ENCODE assay signal across 8 cellular contexts in genomic region chr1:117067528-117068370, GRCh38. TPM values are rescaled to one million over a fixed set of nuclear protein-coding genes. Genes with fewer than 3 reads are reported as not detected.
A peak's percentile ranks its signal among the peaks of the same experiment; 100 is the strongest.
DNase-seq lines count a peak whose midpoint lies in the region; ATAC-seq, FAIRE-seq and TF ChIP-seq lines count a peak whose summit lies in the region.

No MANE protein-coding gene starts in this region.

- no peak for DNase-seq in BJ (ENCODE audit: low read depth)
- peak; percentile 16 for DNase-seq in NCI-H82 treated with DMSO at 0.1 percent for 48 hours (lab: John Stamatoyannopoulos, UW; ENCODE audit: unreplicated experiment)
- DNase-seq in activated naive CD8-positive, alpha-beta T cell treated with anti-CD3 and anti-CD28 coated beads, Interleukin-2, amount 50 U/mL, for 24 hours: no peak
- DNase-seq in head of caudate nucleus: peak; percentile 40 to 86 (median 69)
- peak; percentile 21 to 80 for DNase-seq in trophoblast cell
- DNase-seq in GM12891 (ENCODE audit: insufficient read length, low spot score): no peak

- no peak for FAIRE-seq in GM12891 (lab: Jason Lieb, UNC)

- peak; percentile 76 for TF ChIP-seq CTCF in BJ (IDR thresholded peaks at IDR 0.05; ENCODE audit: insufficient read depth, low read depth, low read length)

- intact Hi-C loops in head of caudate nucleus (cut with DNase I): loop anchor here (2.0 to 10.0 kb wide), 3 partner anchors 61 to 687 kb away; no protein-coding TSS in a partner anchor

- H2AFZ ChIP-seq in trophoblast cell (ENCODE audit: insufficient read depth, low read length, poor library complexity): no peak overlapping the region

- H3K36me3 ChIP-seq in BJ (ENCODE audit: control insufficient read depth, insufficient read depth, low read length): no peaks in the 10 kb centered on the region; the same call in 1 of the 2 replicates
- peaks cover 0 to 3% of the 10 kb centered on the region in 2 experiments for H3K36me3 ChIP-seq in trophoblast cell (ENCODE audit: control insufficient read depth in 1 of 2, insufficient read depth in 2 of 2, low read length in 2 of 2)

- H3K27ac Mint-ChIP-seq in activated naive CD8-positive, alpha-beta T cell treated with anti-CD3 and anti-CD28 coated beads, Interleukin-2, amount 50 U/mL, for 24 hours: no peak overlapping the region

- no peaks in the 10 kb centered on the region for H3K9me3 Mint-ChIP-seq in activated naive CD8-positive, alpha-beta T cell treated with anti-CD3 and anti-CD28 coated beads, Interleukin-2, amount 50 U/mL, for 24 hours

- no peak overlapping the region for H3K4me2 ChIP-seq in trophoblast cell (ENCODE audit: low read length)

- H3K36me3 Mint-ChIP-seq in activated naive CD8-positive, alpha-beta T cell treated with anti-CD3 and anti-CD28 coated beads, Interleukin-2, amount 50 U/mL, for 24 hours (ENCODE audit: low read depth): peaks cover 68% of the 10 kb centered on the region

- ATAC-seq in GM18499 (IDR thresholded peaks at IDR 0.05; ENCODE audit: insufficient read depth, unreplicated experiment) (peak; percentile 40), HG03280 (IDR thresholded peaks at IDR 0.05; ENCODE audit: unreplicated experiment) (peak; percentile 73)
- ATAC-seq in activated naive CD8-positive, alpha-beta T cell treated with anti-CD3 and anti-CD28 coated beads, Interleukin-2, amount 50 U/mL, for 24 hours: peak; percentile 65

- H3K27me3 ChIP-seq in BJ (ENCODE audit: control insufficient read depth, insufficient read depth, low read length) (no peaks in the 10 kb centered on the region), trophoblast cell (ENCODE audit: insufficient read depth, low read length) (no peaks in the 10 kb centered on the region)

- H3K23ac ChIP-seq in trophoblast cell (ENCODE audit: low read length): no peak overlapping the region

- no peak overlapping the region for H3K14ac ChIP-seq in trophoblast cell (ENCODE audit: low read length)

- no peaks in the 10 kb centered on the region for H3K79me1 ChIP-seq in trophoblast cell (ENCODE audit: low read length)

- no peak overlapping the region for H3K18ac ChIP-seq in trophoblast cell (ENCODE audit: low read length)

- no peak overlapping the region for H2BK120ac ChIP-seq in trophoblast cell (ENCODE audit: insufficient read depth, low read length, poor library complexity)

- H3K4me3 ChIP-seq in BJ (ENCODE audit: low read depth, low read length) (no peak overlapping the region), trophoblast cell (ENCODE audit: low read depth, low read length) (no peak overlapping the region)

- no peak overlapping the region for H3K4ac ChIP-seq in trophoblast cell (ENCODE audit: low read depth, low read length)

- CTCF ChIA-PET in BJ (lab: Yijun Ruan, JAX): interaction anchor here (0.6 to 12.2 kb wide), 32 partner anchors 10 to 691 kb away, joined by 3 to 185 read pairs (median 5); partner anchors contain the start of gene TRIM45

- no peak overlapping the region for H4K12ac ChIP-seq in trophoblast cell (ENCODE audit: low read depth, low read length)

- H3K27ac ChIP-seq in trophoblast cell (ENCODE audit: low read depth, low read length): no peak overlapping the region

- no CpG with 5 or more reads among the region's 6 CpGs for WGBS in trophoblast cell (ENCODE audit: extremely low coverage, insufficient coverage, insufficient read length)

- H3K9me3 ChIP-seq in trophoblast cell (ENCODE audit: insufficient read depth, low read depth, low read length): peaks cover 1% of the 10 kb centered on the region

- no peak overlapping the region for H3K4me3 Mint-ChIP-seq in activated naive CD8-positive, alpha-beta T cell treated with anti-CD3 and anti-CD28 coated beads, Interleukin-2, amount 50 U/mL, for 24 hours

- no peaks in the 10 kb centered on the region for H3K4me1 ChIP-seq in trophoblast cell (ENCODE audit: control insufficient read depth in 1 of 2, insufficient read depth in 2 of 2, low read length in 2 of 2)

- H2BK5ac ChIP-seq in trophoblast cell (ENCODE audit: low read depth, low read length, poor library complexity): no peak overlapping the region

- H3K4me1 Mint-ChIP-seq in activated naive CD8-positive, alpha-beta T cell treated with anti-CD3 and anti-CD28 coated beads, Interleukin-2, amount 50 U/mL, for 24 hours: peaks cover 43% of the 10 kb centered on the region

- POLR2A ChIA-PET in BJ (lab: Charles Lee): no interaction called here

- H3K9ac ChIP-seq in trophoblast cell (ENCODE audit: low read length): no peak overlapping the region

- no peak for TF ChIP-seq POLR2A in GM12891 (IDR thresholded peaks at IDR 0.05; ENCODE audit: low read depth, low read length)

- H3K27me3 Mint-ChIP-seq in activated naive CD8-positive, alpha-beta T cell treated with anti-CD3 and anti-CD28 coated beads, Interleukin-2, amount 50 U/mL, for 24 hours: no peaks in the 10 kb centered on the region

- H2BK12ac ChIP-seq in trophoblast cell (ENCODE audit: low read length): no peak overlapping the region

- no peak overlapping the region for H4K8ac ChIP-seq in trophoblast cell (ENCODE audit: low read depth, low read length)

- no peak overlapping the region for H2AK5ac ChIP-seq in trophoblast cell (ENCODE audit: low read length)

- H3K79me2 ChIP-seq in trophoblast cell (ENCODE audit: control insufficient read depth, insufficient read depth, low read length, poor library complexity): peaks cover 2% of the 10 kb centered on the region

- no peak overlapping the region for H4K91ac ChIP-seq in trophoblast cell (ENCODE audit: low read depth, low read length)

TF ChIP-seq in GM12891, 5 proteins besides CTCF, POLR2A, EP300 and RAD21:
- TF ChIP-seq TAF1 (IDR thresholded peaks at IDR 0.05; ENCODE audit: low read depth, low read length): no peak

RNA-seq across cellular contexts. Expression of gene TTF2, which starts 7.6 kb away (rescaled TPM):
- polyA plus RNA-seq in BJ (2011; rRNA removed): 8.9 and 10.1 TPM in 2 replicates
- polyA minus RNA-seq in BJ (2011; rRNA and poly(A)+ RNA removed): 7.1 and 7.2 TPM in 2 replicates
- 15.3 and 16.6 TPM in 2 replicates for polyA plus RNA-seq in trophoblast cell (2013)
- polyA plus RNA-seq in GM12891 (2012; ENCODE audit: low read depth, missing spikeins): 26.7 TPM

RNA-seq across cellular contexts. Expression of gene TRIM45, which starts 53.8 kb away (rescaled TPM):
- polyA plus RNA-seq in BJ (2011; rRNA removed): 3.3 and 3.8 TPM in 2 replicates
- 1.2 and 1.9 TPM in 2 replicates for polyA minus RNA-seq in BJ (2011; rRNA and poly(A)+ RNA removed)
- polyA plus RNA-seq in trophoblast cell (2013): 8.1 and 9.8 TPM in 2 replicates
- 0.67 TPM for polyA plus RNA-seq in GM12891 (2012; ENCODE audit: low read depth, missing spikeins)

Comparison
In these comparisons a context has a peak if more than half of its experiments do, and no peak if none do; other contexts are left out.
1. DNase-seq: peak in NCI-H82 treated with DMSO at 0.1 percent for 48 hours (single experiment), head of caudate nucleus (42 of 42) and trophoblast cell (2 of 2); none in BJ (single experiment), activated naive CD8-positive, alpha-beta T cell treated with anti-CD3 and anti-CD28 coated beads, Interleukin-2, amount 50 U/mL, for 24 hours (single experiment) and GM12891 (single experiment).
2. Peak in every context shown above with its lines, with median percentiles within 50 percentile points of each other: ATAC-seq.